In the genomic region with DNA sequence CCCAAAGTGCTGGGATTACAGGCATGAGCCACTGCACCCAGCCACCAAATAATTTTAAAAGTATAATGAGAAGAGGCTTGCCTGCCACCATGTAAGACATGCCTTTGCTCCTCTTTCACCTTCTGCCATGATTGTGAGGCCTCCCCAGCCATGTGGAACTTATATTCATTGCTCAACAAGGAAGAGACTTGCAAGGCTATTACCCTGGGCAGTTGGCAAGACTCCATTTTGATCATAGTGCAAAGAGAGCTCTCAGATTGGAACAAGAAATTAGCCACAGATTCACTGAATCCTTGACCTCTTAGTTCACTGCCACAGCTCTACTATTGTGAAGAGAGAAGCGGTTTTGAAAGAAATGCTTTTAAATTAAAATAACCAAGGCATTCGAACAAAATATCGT, we compare ENCODE assay signal across 19 cellular contexts. TPM values are rescaled to one million over a fixed set of nuclear protein-coding genes. Genes with fewer than 3 reads are reported as not detected.
DNase-seq lines count a peak whose midpoint lies in the region; ATAC-seq and TF ChIP-seq lines count a peak whose summit lies in the region.
"Had no signal": no experiment of that assay in that cellular context is flagged by ENCODE, and none has a peak within 500 bp of the region (broad histone marks: within the 10 kb centered on the region; RNA-seq: fewer than 3 reads in every experiment).

No MANE protein-coding gene starts in this region.

- no peak overlapping the region for H3K4me3 Mint-ChIP-seq in stimulated activated effector memory CD8-positive, alpha-beta T cell treated with anti-CD3 and anti-CD28 coated beads, Interleukin-12 subunit alpha, Interleukin-12 subunit beta, amount 100 ng/mL, for 72 hours
- no peak overlapping the region; a peak in 1 of 5 replicates for H3K4me3 Mint-ChIP-seq in H9
- H3K4me3 Mint-ChIP-seq: B cell; CD4-positive, alpha-beta T cell had no signal

- H2AFZ ChIP-seq in H9 (ENCODE audit: low read length) = no peak overlapping the region

- H3K4me1 Mint-ChIP-seq in stimulated activated effector memory CD8-positive, alpha-beta T cell treated with anti-CD3 and anti-CD28 coated beads, Interleukin-12 subunit alpha, Interleukin-12 subunit beta, amount 100 ng/mL, for 72 hours = peaks cover 37% of the 10 kb centered on the region
- peaks cover 13 to 15% of the 10 kb centered on the region in 2 experiments for H3K4me1 Mint-ChIP-seq in H9

- H4K8ac ChIP-seq in H9 (replicated peaks; ENCODE audit: insufficient read length, low read depth, low read length) = no peak overlapping the region

- H2BK12ac ChIP-seq in H9 (ENCODE audit: insufficient read length, low read depth, low read length) = no peak overlapping the region

- no peaks in the 10 kb centered on the region for H3K27me3 ChIP-seq in H9 (ENCODE audit: insufficient read depth, low read length)

- H3K23me2 ChIP-seq in H9 (ENCODE audit: insufficient read length, low read depth, low read length, poor library complexity, severe bottlenecking) = no peaks in the 10 kb centered on the region

- H3K4me1 ChIP-seq in H9 (ENCODE audit: insufficient read depth, low read length) = no peaks in the 10 kb centered on the region
- H3K4me1 ChIP-seq: A549 had no signal

- no peak overlapping the region for H3K14ac ChIP-seq in H9 (ENCODE audit: insufficient read depth, low read length)

- no peak overlapping the region for H3K56ac ChIP-seq in H9 (ENCODE audit: insufficient read length, low read depth, low read length)

- no peak overlapping the region for H2BK20ac ChIP-seq in H9 (ENCODE audit: low read depth, low read length, poor library complexity, severe bottlenecking)

- no peak for TF ChIP-seq CTCF in epithelial cell of proximal tubule (conservative IDR thresholded peaks at IDR 0.05; ENCODE audit: low read depth, low read length)
- no peak for TF ChIP-seq CTCF in H9 (conservative IDR thresholded peaks at IDR 0.05)

- no peak overlapping the region for H3K23ac ChIP-seq in H9 (ENCODE audit: insufficient read length, low read depth, low read length)

- DNase-seq in GM04504 (ENCODE audit: low read depth) = peak; percentile 5
- DNase-seq in epithelial cell of proximal tubule (ENCODE audit: low read depth) = peak; percentile 56
- DNase-seq in kidney tubule cell (ENCODE audit: low spot score) = peak; percentile 35
- DNase-seq in stimulated activated effector memory CD8-positive, alpha-beta T cell treated with anti-CD3 and anti-CD28 coated beads, Interleukin-12 subunit alpha, Interleukin-12 subunit beta, amount 100 ng/mL, for 72 hours (ENCODE audit: low spot score in 2 of 2) = no peak
- DNase-seq in H9 = no peak
- DNase-seq in NCI-H69 (lab: John Stamatoyannopoulos, UW) = no peak
- no peak for DNase-seq in NCI-H2196 (lab: John Stamatoyannopoulos, UW; ENCODE audit: unreplicated experiment)
- DNase-seq: Calu3; CD4-positive, alpha-beta T cell; DMS79; KG1; NCI-H1092; NCI-H187 treated with DMSO at 0.1 percent for 48 hours; NCI-H446 treated with DMSO at 0.1 percent for 48 hours; NCI-H774 had no signal

- ATAC-seq in stimulated activated effector memory CD8-positive, alpha-beta T cell treated with anti-CD3 and anti-CD28 coated beads, Interleukin-12 subunit alpha, Interleukin-12 subunit beta, amount 100 ng/mL, for 72 hours = no peak
- no peak for ATAC-seq in GM18502 (IDR thresholded peaks at IDR 0.05; ENCODE audit: poor library complexity, unreplicated experiment)
- ATAC-seq: A549, Right ventricle myocardium inferior had no signal

- H2AK5ac ChIP-seq in H9 (ENCODE audit: insufficient read length, low read length) = no peak overlapping the region

- no peak overlapping the region for H4K91ac ChIP-seq in H9 (ENCODE audit: insufficient read length, low read depth, low read length)

- H3K9me3 ChIP-seq in H9 (ENCODE audit: control insufficient read depth, low read depth, low read length) = no peaks in the 10 kb centered on the region
- H3K9me3 ChIP-seq: A549 had no signal

- H2BK15ac ChIP-seq in H9 (ENCODE audit: low read depth, low read length) = no peak overlapping the region

- H3K9me3 Mint-ChIP-seq in stimulated activated effector memory CD8-positive, alpha-beta T cell treated with anti-CD3 and anti-CD28 coated beads, Interleukin-12 subunit alpha, Interleukin-12 subunit beta, amount 100 ng/mL, for 72 hours = no peaks in the 10 kb centered on the region
- peaks cover 0 to 2% of the 10 kb centered on the region in 2 experiments; a peak in 1 of 5 replicates for H3K9me3 Mint-ChIP-seq in H9
- H3K9me3 Mint-ChIP-seq: CD4-positive, alpha-beta T cell had no signal

- peaks cover 18% of the 10 kb centered on the region for H3K79me1 ChIP-seq in H9 (ENCODE audit: insufficient read depth, low read depth, low read length, poor library complexity, severe bottlenecking)

- no peak overlapping the region for H3K4me2 ChIP-seq in H9 (ENCODE audit: insufficient read depth, insufficient read length, low read length)
- H3K4me2 ChIP-seq: A549 had no signal

- H3T11ph ChIP-seq in H9 (ENCODE audit: low read length) = no peak overlapping the region

- H3K36me3 Mint-ChIP-seq in stimulated activated effector memory CD8-positive, alpha-beta T cell treated with anti-CD3 and anti-CD28 coated beads, Interleukin-12 subunit alpha, Interleukin-12 subunit beta, amount 100 ng/mL, for 72 hours = peaks cover 19% of the 10 kb centered on the region
- H3K36me3 Mint-ChIP-seq in H9 (ENCODE audit: insufficient read depth in 1 of 3, low read depth in 3 of 3) = peaks cover 7 to 16% (median 15%) of the 10 kb centered on the region in 3 experiments

- no peak overlapping the region for H2BK120ac ChIP-seq in H9 (ENCODE audit: low read depth, low read length, poor library complexity, severe bottlenecking)

- no peaks in the 10 kb centered on the region for H3K27me3 Mint-ChIP-seq in H9 (ENCODE audit: low read depth)
- H3K27me3 Mint-ChIP-seq: B cell; CD4-positive, alpha-beta T cell had no signal

- H3K18ac ChIP-seq in H9 (ENCODE audit: insufficient read length, low read depth, low read length) = no peak overlapping the region

- no peak overlapping the region for H2BK5ac ChIP-seq in H9 (ENCODE audit: insufficient read length, low read length)

- H3K27ac Mint-ChIP-seq in stimulated activated effector memory CD8-positive, alpha-beta T cell treated with anti-CD3 and anti-CD28 coated beads, Interleukin-12 subunit alpha, Interleukin-12 subunit beta, amount 100 ng/mL, for 72 hours = peak overlapping the region; percentile 40
- H3K27ac Mint-ChIP-seq in H9 = no peak overlapping the region
- H3K27ac Mint-ChIP-seq: B cell; CD4-positive, alpha-beta T cell had no signal

- H3K9ac ChIP-seq in H9 (ENCODE audit: extremely low read depth, insufficient read length, low read length) = no peak overlapping the region

- H4K5ac ChIP-seq in H9 (ENCODE audit: insufficient read length, low read depth, low read length) = no peak overlapping the region

- H3K4ac ChIP-seq in H9 (ENCODE audit: low read depth, low read length) = no peak overlapping the region

- no peaks in the 10 kb centered on the region for H4K20me1 ChIP-seq in H9 (ENCODE audit: control insufficient read depth, insufficient read depth, insufficient read length)

- H3K27ac ChIP-seq in H9 (ENCODE audit: insufficient read length, low read depth, low read length) = no peak overlapping the region
- H3K27ac ChIP-seq: A549 had no signal

- no CpG with 5 or more reads among the region's 3 CpGs for WGBS in H9 (ENCODE audit: extremely low coverage, insufficient read length, low lambda C conversion rate)

- no peak overlapping the region for H3K4me3 ChIP-seq in epithelial cell of proximal tubule (ENCODE audit: low read depth, low read length)
- H3K4me3 ChIP-seq: A549 had no signal

- peaks cover 23% of the 10 kb centered on the region; the same call in 1 of the 2 replicates for H3K79me2 ChIP-seq in H9 (ENCODE audit: insufficient read depth, low read length)

RNA-seq across cellular contexts. Expression of a gene that starts 6.1 kb away (rescaled TPM):
- 52.8 and 61.7 TPM in 2 replicates for total RNA-seq in epithelial cell of proximal tubule
- total RNA-seq in H9 (2021) = 101 and 104 TPM in 2 replicates

RNA-seq across cellular contexts. Expression of a gene that starts 43.9 kb away (rescaled TPM):
- total RNA-seq in epithelial cell of proximal tubule = 37.1 and 49.3 TPM in 2 replicates
- total RNA-seq in H9 (2021) = 51.2 and 53.9 TPM in 2 replicates

Comparison
In these comparisons a context has a peak if more than half of its experiments do, and no peak if none do; other contexts are left out.
1. DNase-seq: peak in GM04504 (single experiment), epithelial cell of proximal tubule (single experiment) and kidney tubule cell (single experiment); none in stimulated activated effector memory CD8-positive, alpha-beta T cell treated with anti-CD3 and anti-CD28 coated beads, Interleukin-12 subunit alpha, Interleukin-12 subunit beta, amount 100 ng/mL, for 72 hours (0 of 2), H9 (single experiment), NCI-H69 (single experiment) and NCI-H2196 (single experiment).